Comparison of ENCODE assay signal across 8 cellular contexts in genomic region chr12:76083761-76084276, GRCh38. TPM values are rescaled to one million over a fixed set of nuclear protein-coding genes. Genes with fewer than 3 reads are reported as not detected.
DNase-seq lines count a peak whose midpoint lies in the region; ATAC-seq and TF ChIP-seq lines count a peak whose summit lies in the region.

No MANE protein-coding gene starts in this region.

- no peaks in the 10 kb centered on the region for H3K9me3 ChIP-seq in mononuclear cell (ENCODE audit: low read depth, low read length)

- H3K27me3 ChIP-seq in mononuclear cell (ENCODE audit: insufficient read depth, low read length), result no peaks in the 10 kb centered on the region

- POLR2A ChIA-PET in AG04449 (lab: Yijun Ruan, JAX), result interaction anchor here (0.9 to 1.3 kb wide), 2 partner anchors 52 to 194 kb away, joined by 3 read pairs; partner anchors contain the start of gene PHLDA1

- H3K4me3 ChIP-seq in AG04449 (ENCODE audit: low read depth, low read length), result peak overlapping the region; percentile 80
- H3K4me3 ChIP-seq in mononuclear cell (ENCODE audit: low read length), result peak overlapping the region; percentile 95

- no peak for DNase-seq in AG04449 (ENCODE audit: low read depth, low spot score)
- DNase-seq in NCI-H82 treated with DMSO at 0.1 percent for 48 hours (lab: John Stamatoyannopoulos, UW; ENCODE audit: unreplicated experiment), result peak; percentile 39
- DNase-seq in activated T-cell treated with anti-CD3 and anti-CD28 coated beads for 1 hour (ENCODE audit: low read depth), result peak; percentile 71
- peak; percentile 40 for DNase-seq in epidermal melanocyte (ENCODE audit: insufficient read length, low spot score)
- DNase-seq in stimulated activated CD8-positive, alpha-beta memory T cell treated with anti-CD3 and anti-CD28 coated beads, Interleukin-2, amount 100 ng/mL, for 48 hours (ENCODE audit: low read depth in 2 of 2), result peak; percentile 64 to 77

- CTCF ChIA-PET in AG04449 (lab: Yijun Ruan, JAX), result interaction anchor here (0.6 to 1.0 kb wide), 3 partner anchors 38 to 347 kb away, joined by 3 read pairs; no protein-coding TSS in a partner anchor

- peaks cover 33% of the 10 kb centered on the region for H3K4me1 ChIP-seq in mononuclear cell (ENCODE audit: insufficient read depth, low read length)

- TF ChIP-seq CTCF in AG04449 (IDR thresholded peaks at IDR 0.05; ENCODE audit: insufficient read depth, low read length, missing control alignments), result no peak

- ATAC-seq in GM18909 (IDR thresholded peaks at IDR 0.05; ENCODE audit: poor library complexity, unreplicated experiment) (peak; percentile 36), HG03280 (IDR thresholded peaks at IDR 0.05; ENCODE audit: unreplicated experiment) (peak; percentile 30)

RNA-seq across cellular contexts. Expression of gene NAP1L1, which starts 0.7 kb away (rescaled TPM):
- 401 TPM for total RNA-seq in mononuclear cell

RNA-seq across cellular contexts. Expression of gene PHLDA1, which starts 52.2 kb away (rescaled TPM):
- 52.5 TPM for total RNA-seq in mononuclear cell
